8 cellular contexts compared by ENCODE assay signal in the genomic region with DNA sequence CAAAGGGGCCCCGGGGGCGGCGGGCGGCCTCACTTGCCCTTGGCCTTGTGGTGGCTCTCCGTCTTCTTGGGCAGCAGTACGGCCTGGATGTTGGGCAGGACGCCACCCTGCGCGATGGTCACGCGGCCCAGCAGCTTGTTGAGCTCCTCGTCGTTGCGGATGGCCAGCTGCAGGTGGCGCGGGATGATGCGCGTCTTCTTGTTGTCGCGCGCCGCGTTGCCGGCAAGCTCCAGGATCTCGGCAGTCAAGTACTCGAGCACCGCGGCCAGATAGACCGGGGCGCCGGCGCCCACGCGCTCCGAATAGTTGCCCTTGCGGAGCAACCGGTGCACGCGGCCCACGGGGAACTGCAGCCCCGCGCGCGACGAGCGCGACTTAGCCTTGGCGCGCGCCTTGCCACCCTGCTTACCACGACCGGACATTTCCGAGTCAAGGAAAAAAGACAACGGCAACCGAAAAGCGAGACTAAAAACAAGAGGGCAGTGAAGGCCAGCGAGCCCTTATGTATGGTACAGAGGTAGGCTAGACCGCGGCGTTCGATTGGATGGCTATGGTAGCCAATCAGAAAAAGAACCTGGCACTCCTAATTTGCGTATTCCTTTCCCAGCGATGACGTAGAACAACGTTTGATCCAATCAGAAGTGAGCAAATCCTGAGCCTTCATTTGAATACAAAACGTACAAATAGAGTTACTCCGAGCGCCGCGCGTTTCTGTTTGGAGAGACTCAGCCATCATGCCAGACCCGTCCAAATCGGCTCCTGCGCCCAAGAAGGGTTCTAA. TPM values are rescaled to one million over a fixed set of nuclear protein-coding genes. Genes with fewer than 3 reads are reported as not detected.
DNase-seq lines count a peak whose midpoint lies in the region; ATAC-seq and TF ChIP-seq lines count a peak whose summit lies in the region.

No MANE protein-coding gene starts in this region.

- H3K4me1 ChIP-seq in liver (ENCODE audit: control insufficient read depth in 4 of 4, insufficient read depth in 4 of 4, low read length in 3 of 4), result peaks cover 0 to 15% (median 3%) of the 10 kb centered on the region in 4 donors

- H3K9me3 ChIP-seq in liver (ENCODE audit: control insufficient read depth in 4 of 4, low read length in 3 of 4), result no peaks in the 10 kb centered on the region

- peak; percentile 89 for ATAC-seq in GM19025 (IDR thresholded peaks at IDR 0.05; ENCODE audit: low read depth, unreplicated experiment)
- peak; percentile 90 for ATAC-seq in HG03196 (IDR thresholded peaks at IDR 0.05; ENCODE audit: unreplicated experiment)

- DNase-seq in AG08396 (ENCODE audit: low spot score) (peak; percentile 97), NCI-H510A (lab: John Stamatoyannopoulos, UW) (peak; percentile 90), dermis blood vessel endothelial cell (peak; percentile 99)
- DNase-seq in activated CD4-positive, alpha-beta T cell treated with anti-CD3 and anti-CD28 coated beads, Interleukin-2, amount 50 U/mL, for 24 hours (ENCODE audit: low read depth in 1 of 2, low spot score in 1 of 2), result peak; percentile 68 to 89
- peak; percentile 79 for DNase-seq in stimulated activated CD4-positive, alpha-beta T cell treated with anti-CD3 and anti-CD28 coated beads, Interleukin-4, amount 100 ng/mL, for 1 hour

- no peak for TF ChIP-seq RAD21 in liver (IDR thresholded peaks at IDR 0.05)

- H3K4me3 ChIP-seq in liver (ENCODE audit: low read depth in 1 of 3, low read length in 3 of 3), result peak overlapping the region in 2 of 3 donors; percentile 18 to 41

- H3K9ac ChIP-seq in liver (ENCODE audit: low read depth in 1 of 2, low read length in 2 of 2), result no peak overlapping the region

- no peaks in the 10 kb centered on the region for H3K36me3 ChIP-seq in liver (ENCODE audit: control insufficient read depth in 4 of 4, insufficient read depth in 3 of 4, low read depth in 1 of 4, low read length in 3 of 4)

- WGBS in liver, result 3% methylated on average over 74 of the region's 74 CpGs

- peaks cover 0 to 12% (median 3%) of the 10 kb centered on the region in 4 donors for H3K27me3 ChIP-seq in liver (ENCODE audit: control insufficient read depth in 4 of 4, insufficient read depth in 4 of 4, low read length in 3 of 4)

- TF ChIP-seq CTCF in liver (IDR thresholded peaks at IDR 0.05; ENCODE audit: low read depth, low read length, missing input control), result no peak

- H3K27ac ChIP-seq in liver (ENCODE audit: low read depth in 1 of 2, low read length in 2 of 2), result peak overlapping the region; percentile 72 to 73

TF ChIP-seq in liver, 16 proteins besides CTCF, POLR2A, EP300 and RAD21:
- TF ChIP-seq HNF4A (conservative IDR thresholded peaks at IDR 0.05) (no peak), YY1 (IDR thresholded peaks at IDR 0.05) (no peak), EGR1 (IDR thresholded peaks at IDR 0.05; ENCODE audit: low read depth in 2 of 2) (no peak), HNF4G (IDR thresholded peaks at IDR 0.05) (no peak), RXRA (IDR thresholded peaks at IDR 0.05) (no peak), FOXA1 (IDR thresholded peaks at IDR 0.05) (no peak), SP1 (IDR thresholded peaks at IDR 0.05) (no peak), MAX (IDR thresholded peaks at IDR 0.05) (no peak), TAF1 (conservative IDR thresholded peaks at IDR 0.05) (no peak), ZBTB33 (IDR thresholded peaks at IDR 0.05) (no peak), FOXA2 (IDR thresholded peaks at IDR 0.05) (no peak), NR2F2 (IDR thresholded peaks at IDR 0.05) (no peak), GABPA (IDR thresholded peaks at IDR 0.05 in 1 of 2, conservative IDR thresholded peaks at IDR 0.05 in 1 of 2) (no peak), JUND (IDR thresholded peaks at IDR 0.05) (no peak)
- TF ChIP-seq, protein P1, sequence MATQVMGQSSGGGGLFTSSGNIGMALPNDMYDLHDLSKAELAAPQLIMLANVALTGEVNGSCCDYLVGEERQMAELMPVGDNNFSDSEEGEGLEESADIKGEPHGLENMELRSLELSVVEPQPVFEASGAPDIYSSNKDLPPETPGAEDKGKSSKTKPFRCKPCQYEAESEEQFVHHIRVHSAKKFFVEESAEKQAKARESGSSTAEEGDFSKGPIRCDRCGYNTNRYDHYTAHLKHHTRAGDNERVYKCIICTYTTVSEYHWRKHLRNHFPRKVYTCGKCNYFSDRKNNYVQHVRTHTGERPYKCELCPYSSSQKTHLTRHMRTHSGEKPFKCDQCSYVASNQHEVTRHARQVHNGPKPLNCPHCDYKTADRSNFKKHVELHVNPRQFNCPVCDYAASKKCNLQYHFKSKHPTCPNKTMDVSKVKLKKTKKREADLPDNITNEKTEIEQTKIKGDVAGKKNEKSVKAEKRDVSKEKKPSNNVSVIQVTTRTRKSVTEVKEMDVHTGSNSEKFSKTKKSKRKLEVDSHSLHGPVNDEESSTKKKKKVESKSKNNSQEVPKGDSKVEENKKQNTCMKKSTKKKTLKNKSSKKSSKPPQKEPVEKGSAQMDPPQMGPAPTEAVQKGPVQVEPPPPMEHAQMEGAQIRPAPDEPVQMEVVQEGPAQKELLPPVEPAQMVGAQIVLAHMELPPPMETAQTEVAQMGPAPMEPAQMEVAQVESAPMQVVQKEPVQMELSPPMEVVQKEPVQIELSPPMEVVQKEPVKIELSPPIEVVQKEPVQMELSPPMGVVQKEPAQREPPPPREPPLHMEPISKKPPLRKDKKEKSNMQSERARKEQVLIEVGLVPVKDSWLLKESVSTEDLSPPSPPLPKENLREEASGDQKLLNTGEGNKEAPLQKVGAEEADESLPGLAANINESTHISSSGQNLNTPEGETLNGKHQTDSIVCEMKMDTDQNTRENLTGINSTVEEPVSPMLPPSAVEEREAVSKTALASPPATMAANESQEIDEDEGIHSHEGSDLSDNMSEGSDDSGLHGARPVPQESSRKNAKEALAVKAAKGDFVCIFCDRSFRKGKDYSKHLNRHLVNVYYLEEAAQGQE (IDR thresholded peaks at IDR 0.05), result no peak
- TF ChIP-seq, protein P2, sequence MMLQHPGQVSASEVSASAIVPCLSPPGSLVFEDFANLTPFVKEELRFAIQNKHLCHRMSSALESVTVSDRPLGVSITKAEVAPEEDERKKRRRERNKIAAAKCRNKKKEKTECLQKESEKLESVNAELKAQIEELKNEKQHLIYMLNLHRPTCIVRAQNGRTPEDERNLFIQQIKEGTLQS (IDR thresholded peaks at IDR 0.05), result no peak

RNA-seq across cellular contexts. Expression of gene RNF187, which starts 29.6 kb away (rescaled TPM):
- total RNA-seq in dermis blood vessel endothelial cell (34.7 and 84.4 TPM in 2 replicates), liver (10 to 100 TPM; 18.7 to 20.4 TPM)
- polyA plus RNA-seq in liver, result 10 to 100 TPM; 26.7 to 32.0 TPM

RNA-seq across cellular contexts. Expression of gene TRIM17, which starts 40.9 kb away (rescaled TPM):
- not detected in 2 replicates for total RNA-seq in dermis blood vessel endothelial cell
- under 1 TPM in 1 of 2 donors, not detected in 1; 0.08 TPM for total RNA-seq in liver
- polyA plus RNA-seq in liver, result under 1 TPM in 1 of 2 donors, not detected in 1; 0.49 TPM

RNA-seq across cellular contexts. Expression of gene TRIM11, which starts 51.0 kb away (rescaled TPM):
- 19.4 and 20.1 TPM in 2 replicates for total RNA-seq in dermis blood vessel endothelial cell
- 10 to 100 TPM in 1 of 2 donors, 1 to 10 TPM in 1; 8.9 to 15.8 TPM for total RNA-seq in liver
- polyA plus RNA-seq in liver, result 1 to 10 TPM; 2.6 to 5.7 TPM

Comparison
In these comparisons a context has a peak if more than half of its experiments do, and no peak if none do; other contexts are left out.
1. Peak in every context shown above with its lines: DNase-seq, ATAC-seq, H3K4me3 ChIP-seq and H3K27ac ChIP-seq.